In genomic region chr9:109451311-109452025, GRCh38 we compare ENCODE assay signal across 1 cellular context.
TF ChIP-seq lines count a peak whose summit lies in the region.

No MANE protein-coding gene starts in this region.

TF ChIP-seq in A549, 52 proteins besides CTCF, POLR2A, EP300 and RAD21:
- no peak for TF ChIP-seq HOXA7 (CRISPR knock-in tag; IDR thresholded peaks at IDR 0.05)
- 0 out of 3 replicates have a peak, but pooled peaks have one; percentile 13 for TF ChIP-seq SMC3 (IDR thresholded peaks at IDR 0.05)
TF ChIP-seq in A549: peak in this region for 1.
